ENCODE assay signal across 11 cellular contexts in genomic region chr19:6475321-6476108, GRCh38. TPM values are rescaled to one million over a fixed set of nuclear protein-coding genes. Genes with fewer than 3 reads are reported as not detected.
DNase-seq lines count a peak whose midpoint lies in the region; ATAC-seq and TF ChIP-seq lines count a peak whose summit lies in the region.
"Had no signal": no experiment of that assay in that cellular context is flagged by ENCODE, and none has a peak within 500 bp of the region (broad histone marks: within the 10 kb centered on the region; RNA-seq: fewer than 3 reads in every experiment).

No MANE protein-coding gene starts in this region.

- BruUV-seq in MCF 10A (replicated peaks; lab: Mats Ljungman, UMichigan): no TSS peak

- H3K27me3 ChIP-seq in breast epithelium: peaks cover 0 to 23% of the 10 kb centered on the region in 2 donors
- no peaks in the 10 kb centered on the region for H3K27me3 ChIP-seq in right lobe of liver

- WGBS in right lobe of liver (ENCODE audit: insufficient coverage, low coverage, low lambda C conversion rate, missing lambda C conversion rate): 40% methylated on average over 24 of the region's 52 CpGs

- H3K4me1 ChIP-seq in breast epithelium: peaks cover 0 to 5% of the 10 kb centered on the region in 2 donors
- H3K4me1 ChIP-seq in right lobe of liver: no peaks in the 10 kb centered on the region

- CTCF ChIA-PET in MCF 10A (lab: Yijun Ruan, JAX): no interaction called here
- CTCF ChIA-PET in activated CD8-positive, alpha-beta T cell treated with anti-CD3 and anti-CD28 coated beads for 36 hours (lab: Charles Lee): no interaction called here

- POLR2A ChIA-PET in MCF 10A (lab: Yijun Ruan, JAX): no interaction called here
- POLR2A ChIA-PET in activated CD8-positive, alpha-beta T cell treated with anti-CD3 and anti-CD28 coated beads for 36 hours (lab: Charles Lee): no interaction called here

- H3K27ac ChIP-seq in breast epithelium (no peak overlapping the region), right lobe of liver (no peak overlapping the region)

- H3K9me3 ChIP-seq in breast epithelium: no peaks in the 10 kb centered on the region
- H3K9me3 ChIP-seq in right lobe of liver: no peaks in the 10 kb centered on the region

- ATAC-seq in right lobe of liver: no peak
- ATAC-seq in activated CD8-positive, alpha-beta T cell treated with anti-CD3 and anti-CD28 coated beads for 36 hours: no peak

- H3K27ac Mint-ChIP-seq in MCF 10A (ENCODE audit: low read depth, unreplicated experiment): no peak overlapping the region
- H3K27ac Mint-ChIP-seq in type B pancreatic cell: peak overlapping the region; percentile 81
- no peak overlapping the region for H3K27ac Mint-ChIP-seq in activated CD8-positive, alpha-beta T cell treated with anti-CD3 and anti-CD28 coated beads for 36 hours
- H3K27ac Mint-ChIP-seq: activated T-helper 2 cell treated with anti-CD3 and anti-CD28 coated beads, Interferon-gamma antibody, Interleukin-2, Interleukin-4, amounts not matched to agents 10 μg/mL and 5 μg/mL and 100 μg/mL, durations not matched to agents 14 hours and 24 hours and 36 hours had no signal

- H3K4me1 Mint-ChIP-seq in MCF 10A (ENCODE audit: insufficient read depth, unreplicated experiment): no peaks in the 10 kb centered on the region
- H3K4me1 Mint-ChIP-seq in type B pancreatic cell (ENCODE audit: unreplicated experiment): no peaks in the 10 kb centered on the region
- H3K4me1 Mint-ChIP-seq in activated CD8-positive, alpha-beta T cell treated with anti-CD3 and anti-CD28 coated beads for 36 hours (ENCODE audit: low read depth): peaks cover 13% of the 10 kb centered on the region

- TF ChIP-seq POLR2A in breast epithelium (IDR thresholded peaks at IDR 0.05): no peak
- no peak for TF ChIP-seq POLR2A in right lobe of liver (IDR thresholded peaks at IDR 0.05)

- no peak for DNase-seq in breast epithelium (ENCODE audit: low spot score in 2 of 2)
- no peak for DNase-seq in MCF 10A (ENCODE audit: unreplicated experiment)
- peak; percentile 72 for DNase-seq in ecto neural progenitor cell (ENCODE audit: low spot score)
- no peak for DNase-seq in right lobe of liver
- DNase-seq in type B pancreatic cell (ENCODE audit: extremely low spot score, unreplicated experiment): no peak
- DNase-seq in GM13976 (ENCODE audit: low spot score): no peak
- no peak for DNase-seq in A172 (ENCODE audit: low spot score)
- no peak for DNase-seq in activated CD8-positive, alpha-beta T cell treated with anti-CD3 and anti-CD28 coated beads for 36 hours

- H3K36me3 Mint-ChIP-seq in MCF 10A (ENCODE audit: insufficient read depth, unreplicated experiment): peaks cover 6% of the 10 kb centered on the region
- no peaks in the 10 kb centered on the region for H3K36me3 Mint-ChIP-seq in type B pancreatic cell
- H3K36me3 Mint-ChIP-seq in activated CD8-positive, alpha-beta T cell treated with anti-CD3 and anti-CD28 coated beads for 36 hours (ENCODE audit: low read depth): peaks cover 32% of the 10 kb centered on the region

- intact Hi-C loops in breast epithelium (cut with DNase I; ENCODE audit: low total_unique reads) (no loop called here), MCF 10A (cut with micrococcal nuclease) (no loop called here), right lobe of liver (cut with DNase I) (no loop called here)
- intact Hi-C loops in activated CD8-positive, alpha-beta T cell treated with anti-CD3 and anti-CD28 coated beads for 36 hours (cut with micrococcal nuclease): no loop called here

- peak overlapping the region in 2 of 3 donors; percentile 42 to 56 for H3K4me3 ChIP-seq in breast epithelium
- peak overlapping the region; percentile 12 to 42 (median 35) for H3K4me3 ChIP-seq in right lobe of liver

- H3K9me3 Mint-ChIP-seq in MCF 10A (ENCODE audit: unreplicated experiment): no peaks in the 10 kb centered on the region
- no peaks in the 10 kb centered on the region for H3K9me3 Mint-ChIP-seq in type B pancreatic cell
- H3K9me3 Mint-ChIP-seq in activated CD8-positive, alpha-beta T cell treated with anti-CD3 and anti-CD28 coated beads for 36 hours: no peaks in the 10 kb centered on the region
- H3K9me3 Mint-ChIP-seq: activated T-helper 2 cell treated with anti-CD3 and anti-CD28 coated beads, Interferon-gamma antibody, Interleukin-2, Interleukin-4, amounts not matched to agents 10 μg/mL and 5 μg/mL and 100 μg/mL, durations not matched to agents 14 hours and 24 hours and 36 hours had no signal

- H3K27me3 Mint-ChIP-seq in MCF 10A (ENCODE audit: insufficient read depth, unreplicated experiment) (no peaks in the 10 kb centered on the region), type B pancreatic cell (peaks cover 19% of the 10 kb centered on the region)
- no peaks in the 10 kb centered on the region for H3K27me3 Mint-ChIP-seq in activated CD8-positive, alpha-beta T cell treated with anti-CD3 and anti-CD28 coated beads for 36 hours

- in situ Hi-C loops in GM13976 (cut with MboI; ENCODE audit: low sequenced_read_pairs, unreplicated experiment): no loop called here

- H3K36me3 ChIP-seq in breast epithelium (no peaks in the 10 kb centered on the region), right lobe of liver (no peaks in the 10 kb centered on the region)

- H3K4me3 Mint-ChIP-seq in MCF 10A (ENCODE audit: unreplicated experiment): no peak overlapping the region
- peak overlapping the region; percentile 86 for H3K4me3 Mint-ChIP-seq in type B pancreatic cell
- H3K4me3 Mint-ChIP-seq in activated CD8-positive, alpha-beta T cell treated with anti-CD3 and anti-CD28 coated beads for 36 hours: no peak overlapping the region

- no peak for TF ChIP-seq CTCF in breast epithelium (IDR thresholded peaks at IDR 0.05)
- TF ChIP-seq CTCF in MCF 10A (IDR thresholded peaks at IDR 0.05; ENCODE audit: unreplicated experiment): no peak
- no peak for TF ChIP-seq CTCF in right lobe of liver (IDR thresholded peaks at IDR 0.05)
- no peak for TF ChIP-seq CTCF in type B pancreatic cell (conservative IDR thresholded peaks at IDR 0.05)
- no peak for TF ChIP-seq CTCF in GM13976 (IDR thresholded peaks at IDR 0.05; ENCODE audit: borderline replicate concordance, control extremely low read depth, extremely low read depth, insufficient read depth, missing control alignments)
- TF ChIP-seq CTCF in activated CD8-positive, alpha-beta T cell treated with anti-CD3 and anti-CD28 coated beads for 36 hours (IDR thresholded peaks at IDR 0.05): no peak

RNA-seq across cellular contexts. Expression of gene DENND1C, which starts 6.1 kb away (rescaled TPM):
- 1 to 10 TPM; 1.3 to 3.2 (median 2.5) TPM for total RNA-seq in breast epithelium
- total RNA-seq in MCF 10A (2022): not detected in 2 replicates
- 1 to 10 TPM in 5 of 6 experiments, under 1 TPM in 1; 0.90 to 2.7 (median 1.8) TPM for total RNA-seq in right lobe of liver
- total RNA-seq in type B pancreatic cell (ENCODE audit: low replicate concordance): 0.93 and 0.94 TPM in 2 replicates
- total RNA-seq in A172 (2014; rRNA removed; shearing (Covaris generic)): 0.17 TPM in 1 of 2 replicates, not detected in the other
- 10 to 100 TPM; 58.2 to 61.2 TPM for total RNA-seq in activated CD8-positive, alpha-beta T cell treated with anti-CD3 and anti-CD28 coated beads for 36 hours
- total RNA-seq: pulmonary artery endothelial cell, SK-MEL-5 had no signal

RNA-seq across cellular contexts. Expression of gene CRB3, which starts 11.4 kb away (rescaled TPM):
- total RNA-seq in breast epithelium (10 to 100 TPM in 2 of 3 donors, under 1 TPM in 1; 0.48 to 30.7 (median 24.6) TPM), MCF 10A (2022) (13.6 and 15.6 TPM in 2 replicates), right lobe of liver (10 to 100 TPM; 20.6 to 56.1 (median 23.0) TPM), type B pancreatic cell (ENCODE audit: low replicate concordance) (30.6 and 63.3 TPM in 2 replicates)
- not detected in 2 replicates for total RNA-seq in A172 (2014; rRNA removed; shearing (Covaris generic))
- total RNA-seq in activated CD8-positive, alpha-beta T cell treated with anti-CD3 and anti-CD28 coated beads for 36 hours: under 1 TPM; 0.58 to 0.70 TPM

RNA-seq across cellular contexts. Expression of gene SLC25A23, which starts 15.9 kb away (rescaled TPM):
- total RNA-seq in breast epithelium: 10 to 100 TPM; 14.0 to 37.8 (median 18.4) TPM
- total RNA-seq in MCF 10A (2022): 14.5 and 21.3 TPM in 2 replicates
- total RNA-seq in right lobe of liver: 10 to 100 TPM; 23.3 to 50.0 (median 30.0) TPM
- 67.5 and 86.6 TPM in 2 replicates for total RNA-seq in type B pancreatic cell (ENCODE audit: low replicate concordance)
- 65.8 and 105 TPM in 2 replicates for total RNA-seq in A172 (2014; rRNA removed; shearing (Covaris generic))
- 10 to 100 TPM; 11.9 to 12.1 TPM for total RNA-seq in activated CD8-positive, alpha-beta T cell treated with anti-CD3 and anti-CD28 coated beads for 36 hours

RNA-seq across cellular contexts. Expression of gene TUBB4A, which starts 26.6 kb away (rescaled TPM):
- total RNA-seq in breast epithelium: under 1 TPM in 1 of 3 donors, not detected in 2; 0.48 TPM
- not detected in 2 replicates for total RNA-seq in MCF 10A (2022)
- 10 to 100 TPM in 2 of 6 experiments, 1 to 10 TPM in 1, under 1 TPM in 3; 0.24 to 19.2 (median 1.4) TPM for total RNA-seq in right lobe of liver
- 6.8 and 10.9 TPM in 2 replicates for total RNA-seq in type B pancreatic cell (ENCODE audit: low replicate concordance)
- 9.1 and 12.6 TPM in 2 replicates for total RNA-seq in A172 (2014; rRNA removed; shearing (Covaris generic))
- total RNA-seq in activated CD8-positive, alpha-beta T cell treated with anti-CD3 and anti-CD28 coated beads for 36 hours: 10 to 100 TPM in 1 of 2 experiments, 1 to 10 TPM in 1; 9.6 to 10.6 TPM

RNA-seq across cellular contexts. Expression of gene SLC25A41, which starts 42.0 kb away (rescaled TPM):
- total RNA-seq in breast epithelium (under 1 TPM in 1 of 3 donors, not detected in 2; 0.44 TPM), MCF 10A (2022) (not detected in 2 replicates), right lobe of liver (under 1 TPM in 3 of 6 experiments, not detected in 3; 0.18 to 0.60 (median 0.56) TPM), type B pancreatic cell (ENCODE audit: low replicate concordance) (1.0 and 1.1 TPM in 2 replicates)
- total RNA-seq in A172 (2014; rRNA removed; shearing (Covaris generic)): 1.7 TPM in 1 of 2 replicates, not detected in the other
- not detected for total RNA-seq in activated CD8-positive, alpha-beta T cell treated with anti-CD3 and anti-CD28 coated beads for 36 hours

Comparison
In these comparisons a context has a peak if more than half of its experiments do, and no peak if none do; other contexts are left out.
1. RNA of gene DENND1C, which starts 6.1 kb away (total RNA-seq): 58.2 to 61.2 TPM in activated CD8-positive, alpha-beta T cell treated with anti-CD3 and anti-CD28 coated beads for 36 hours; 1.3 to 3.2 TPM in breast epithelium, 0.90 to 2.7 TPM in right lobe of liver, 0.93 to 0.94 TPM in type B pancreatic cell, not detected in MCF 10A and 0.17 TPM in A172; every median in the first group is over 10 times any median in the second.